ENCODE assay signal across 12 cellular contexts in the genomic region with DNA sequence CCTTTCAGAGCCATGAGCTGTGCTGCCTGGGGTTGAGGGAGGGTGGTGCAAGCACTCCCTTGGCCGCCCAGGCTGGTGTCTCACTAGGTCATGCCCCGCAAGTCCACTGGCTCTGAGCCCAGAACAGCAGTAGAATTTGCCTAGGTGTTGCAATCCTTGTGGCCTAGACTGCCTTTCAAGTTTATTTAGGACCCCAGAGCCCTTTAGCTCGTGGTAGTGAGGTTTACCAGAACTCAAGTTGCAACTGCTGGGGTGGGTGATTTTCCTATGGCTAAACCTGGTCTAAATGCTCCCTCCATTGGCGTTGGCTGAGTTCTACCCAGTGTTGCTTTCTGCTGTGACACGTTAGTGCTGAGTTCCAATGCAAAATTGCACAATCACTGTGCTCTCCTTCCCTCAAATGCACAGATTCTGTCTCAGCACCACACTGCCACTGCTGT.
DNase-seq lines count a peak whose midpoint lies in the region; ATAC-seq and TF ChIP-seq lines count a peak whose summit lies in the region.
"Had no signal": no experiment of that assay in that cellular context is flagged by ENCODE, and none has a peak within 500 bp of the region (broad histone marks: within the 10 kb centered on the region; RNA-seq: fewer than 3 reads in every experiment).

No MANE protein-coding gene starts in this region.

- H3K36me3 ChIP-seq in gastrocnemius medialis, result no peaks in the 10 kb centered on the region
- H3K36me3 ChIP-seq: esophagus muscularis mucosa had no signal

- intact Hi-C loops in gastrocnemius medialis (cut with DNase I; ENCODE audit: low total_unique reads), result no loop called here

- no peaks in the 10 kb centered on the region for H3K27me3 ChIP-seq in gastrocnemius medialis
- H3K27me3 ChIP-seq: esophagus muscularis mucosa had no signal

- peaks cover 16% of the 10 kb centered on the region for H3K27me3 Mint-ChIP-seq in activated T-cell treated with anti-CD3 and anti-CD28 coated beads, Interleukin-2, amount 50 U/mL, for 72 hours (ENCODE audit: low read depth)
- H3K27me3 Mint-ChIP-seq: activated naive CD8-positive, alpha-beta T cell treated with anti-CD3 and anti-CD28 coated beads, Interleukin-2, amount 10 ng/mL, durations not matched to agents 7 days and 5 days had no signal

- in situ Hi-C loops in gastrocnemius medialis (cut with MboI; ENCODE audit: low sequenced_read_pairs in 4 of 4), result no loop called here

- no peak for TF ChIP-seq POLR2A in gastrocnemius medialis (IDR thresholded peaks at IDR 0.05)

- peaks cover 1 to 2% of the 10 kb centered on the region in 2 donors for H3K9me3 Mint-ChIP-seq in activated T-cell treated with anti-CD3 and anti-CD28 coated beads, Interleukin-2, amount 50 U/mL, for 72 hours
- H3K9me3 Mint-ChIP-seq: activated naive CD8-positive, alpha-beta T cell treated with anti-CD3 and anti-CD28 coated beads, Interleukin-2, amount 10 ng/mL, durations not matched to agents 7 days and 5 days had no signal

- H3K4me1 ChIP-seq in gastrocnemius medialis, result no peaks in the 10 kb centered on the region
- H3K4me1 ChIP-seq: esophagus muscularis mucosa had no signal

- H3K36me3 Mint-ChIP-seq in activated T-cell treated with anti-CD3 and anti-CD28 coated beads, Interleukin-2, amount 50 U/mL, for 72 hours (ENCODE audit: insufficient read depth in 2 of 2), result no peaks in the 10 kb centered on the region
- H3K36me3 Mint-ChIP-seq: activated naive CD8-positive, alpha-beta T cell treated with anti-CD3 and anti-CD28 coated beads, Interleukin-2, amount 10 ng/mL, durations not matched to agents 7 days and 5 days had no signal

- H3K9me3 ChIP-seq in gastrocnemius medialis, result no peaks in the 10 kb centered on the region
- H3K9me3 ChIP-seq: esophagus muscularis mucosa had no signal

- no peak overlapping the region for H3K4me3 Mint-ChIP-seq in activated T-cell treated with anti-CD3 and anti-CD28 coated beads, Interleukin-2, amount 50 U/mL, for 72 hours
- H3K4me3 Mint-ChIP-seq: activated naive CD8-positive, alpha-beta T cell treated with anti-CD3 and anti-CD28 coated beads, Interleukin-2, amount 10 ng/mL, durations not matched to agents 7 days and 5 days had no signal

- no peak overlapping the region for H3K27ac ChIP-seq in gastrocnemius medialis
- H3K27ac ChIP-seq: esophagus muscularis mucosa, KMS-11 had no signal

- H3K4me1 Mint-ChIP-seq in activated T-cell treated with anti-CD3 and anti-CD28 coated beads, Interleukin-2, amount 50 U/mL, for 72 hours (ENCODE audit: low read depth), result no peaks in the 10 kb centered on the region
- H3K4me1 Mint-ChIP-seq: activated naive CD8-positive, alpha-beta T cell treated with anti-CD3 and anti-CD28 coated beads, Interleukin-2, amount 10 ng/mL, durations not matched to agents 7 days and 5 days had no signal

- no peak overlapping the region for H3K27ac Mint-ChIP-seq in activated T-cell treated with anti-CD3 and anti-CD28 coated beads, Interleukin-2, amount 50 U/mL, for 72 hours
- H3K27ac Mint-ChIP-seq: activated naive CD8-positive, alpha-beta T cell treated with anti-CD3 and anti-CD28 coated beads, Interleukin-2, amount 10 ng/mL, durations not matched to agents 7 days and 5 days had no signal

- peak; percentile 62 for DNase-seq in GOT3 (lab: John Stamatoyannopoulos, UW)
- peak; percentile 33 for DNase-seq in SKM-1 (lab: John Stamatoyannopoulos, UW; ENCODE audit: unreplicated experiment)
- DNase-seq in globus pallidus (ENCODE audit: low spot score), result peak; percentile 15
- DNase-seq in gastrocnemius medialis, result peak; percentile 3 to 16
- DNase-seq in NCI-H524 treated with DMSO at 0.1 percent for 48 hours (lab: John Stamatoyannopoulos, UW), result no peak
- DNase-seq in NCI-H510A treated with DMSO at 0.1 percent for 48 hours (lab: John Stamatoyannopoulos, UW), result no peak
- DNase-seq in NCI-H1694 treated with DMSO at 0.1 percent for 48 hours (lab: John Stamatoyannopoulos, UW), result no peak
- DNase-seq in activated T-cell treated with anti-CD3 and anti-CD28 coated beads, Interleukin-2, amount 50 U/mL, for 72 hours, result no peak
- DNase-seq: activated naive CD8-positive, alpha-beta T cell treated with anti-CD3 and anti-CD28 coated beads, Interleukin-2, amount 10 ng/mL, durations not matched to agents 7 days and 5 days; stimulated activated CD4-positive, alpha-beta T cell treated with anti-CD3 and anti-CD28 coated beads, Interleukin-4, amount 100 ng/mL, for 4 hours had no signal

- no peak for TF ChIP-seq CTCF in gastrocnemius medialis (IDR thresholded peaks at IDR 0.05 in 4 of 5, conservative IDR thresholded peaks at IDR 0.05 in 1 of 5)

- no peak for ATAC-seq in gastrocnemius medialis
- no peak for ATAC-seq in activated T-cell treated with anti-CD3 and anti-CD28 coated beads, Interleukin-2, amount 50 U/mL, for 72 hours (replicated peaks in 1 of 2)

- no peak overlapping the region for H3K4me3 ChIP-seq in gastrocnemius medialis
- H3K4me3 ChIP-seq: esophagus muscularis mucosa had no signal

Comparison
In these comparisons a context has a peak if more than half of its experiments do, and no peak if none do; other contexts are left out.
1. DNase-seq: peak in GOT3 (single experiment), SKM-1 (single experiment), globus pallidus (single experiment) and gastrocnemius medialis (2 of 2); none in NCI-H524 treated with DMSO at 0.1 percent for 48 hours (single experiment), NCI-H510A treated with DMSO at 0.1 percent for 48 hours (single experiment), NCI-H1694 treated with DMSO at 0.1 percent for 48 hours (single experiment) and activated T-cell treated with anti-CD3 and anti-CD28 coated beads, Interleukin-2, amount 50 U/mL, for 72 hours (0 of 2).